In the genomic region with DNA sequence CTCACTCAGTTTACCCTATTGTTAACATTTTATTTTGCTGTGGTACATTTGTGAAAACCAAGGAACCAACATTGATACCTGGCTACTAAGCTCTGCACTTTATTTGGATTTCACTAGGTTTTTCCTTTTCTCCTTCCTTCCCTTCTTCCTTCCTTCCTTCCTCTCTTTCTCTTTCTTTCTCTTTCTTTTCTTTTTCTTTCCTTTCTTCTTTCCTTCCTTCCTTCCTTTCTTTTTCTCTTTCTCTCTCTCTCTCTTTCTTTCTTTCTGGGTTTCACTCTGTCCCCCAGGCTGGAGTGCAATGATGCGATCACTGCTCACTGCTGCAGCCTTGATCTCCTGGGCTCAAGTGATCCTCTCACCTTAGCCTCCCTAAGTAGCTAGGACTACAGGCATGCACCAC, we compare ENCODE assay signal across 21 cellular contexts.
"Had no signal": no experiment of that assay in that cellular context is flagged by ENCODE, and none has a peak within 500 bp of the region (broad histone marks: within the 10 kb centered on the region; RNA-seq: fewer than 3 reads in every experiment).

No MANE protein-coding gene starts in this region.

- H3K4me1 ChIP-seq: esophagus squamous epithelium, gastrocnemius medialis, left lung, lower lobe of right lung had no signal

- H3K36me3 ChIP-seq: esophagus squamous epithelium, gastrocnemius medialis, heart right ventricle, left lung, lower lobe of right lung had no signal

- H3K27me3 ChIP-seq: gastrocnemius medialis had no signal

- H3K36me3 Mint-ChIP-seq: mesothelial cell of epicardium had no signal

- H3K27ac ChIP-seq: coronary artery, dorsolateral prefrontal cortex, esophagus squamous epithelium, gastrocnemius medialis, heart right ventricle, left lung, lower lobe of right lung had no signal

- H3K4me3 Mint-ChIP-seq: mesothelial cell of epicardium had no signal

- H3K27ac Mint-ChIP-seq: mesothelial cell of epicardium, naive B cell had no signal

- H3K4me1 Mint-ChIP-seq: mesothelial cell of epicardium, naive B cell had no signal

- ATAC-seq: gastrocnemius medialis, heart right ventricle, left cardiac atrium, left lung, left ventricle myocardium superior, lower lobe of right lung, mucosa of descending colon had no signal

- DNase-seq: dermis blood vessel endothelial cell; dorsolateral prefrontal cortex; effector CD4-positive, alpha-beta T cell; effector memory CD4-positive, alpha-beta T cell; esophagus squamous epithelium; foreskin fibroblast; foreskin melanocyte; gastrocnemius medialis; glutamatergic neuron; head of caudate nucleus; heart right ventricle; hippocampal formation; left cardiac atrium; left lung; left ventricle myocardium superior; lower lobe of right lung; mesenchymal stem cell; mucosa of descending colon; naive B cell had no signal

- H3K9me3 ChIP-seq: esophagus squamous epithelium, gastrocnemius medialis, heart right ventricle, left lung, lower lobe of right lung, mucosa of descending colon had no signal

- H3K4me3 ChIP-seq: coronary artery, dorsolateral prefrontal cortex, esophagus squamous epithelium, gastrocnemius medialis, heart right ventricle, left lung, lower lobe of right lung, mucosa of descending colon had no signal
